26 cellular contexts compared by ENCODE assay signal in genomic region chr11:132556316-132556715, GRCh38.
A peak's percentile ranks its signal among the peaks of the same experiment; 100 is the strongest.
DNase-seq lines count a peak whose midpoint lies in the region; ATAC-seq and TF ChIP-seq lines count a peak whose summit lies in the region.
"Had no signal": no experiment of that assay in that cellular context is flagged by ENCODE, and none has a peak within 500 bp of the region (broad histone marks: within the 10 kb centered on the region; RNA-seq: fewer than 3 reads in every experiment).

No MANE protein-coding gene starts in this region.

- TF ChIP-seq CTCF in AG10803 (conservative IDR thresholded peaks at IDR 0.05; ENCODE audit: low read length), result no peak

- H3K4me3 ChIP-seq in AG10803 (ENCODE audit: low read length), result no peak overlapping the region
- H3K4me3 ChIP-seq: GM12878, GM23248, PC-9 had no signal

- DNase-seq in AG10803 (ENCODE audit: low read depth) (peak; percentile 6), Kasumi-1 (lab: John Stamatoyannopoulos, UW) (peak; percentile 0 to 1), NOMO-1 treated with DMSO at 0.1 percent for 48 hours (lab: John Stamatoyannopoulos, UW; ENCODE audit: unreplicated experiment) (peak; percentile 79), globus pallidus (ENCODE audit: low spot score) (peak; percentile 17), NCI-H1092 treated with DMSO at 0.1 percent for 48 hours (lab: John Stamatoyannopoulos, UW) (no peak), NCI-H774 (lab: John Stamatoyannopoulos, UW) (no peak)
- DNase-seq: 8988T, DMS79, GM23248, H9, HFFc6, IMR-90, NCI-H1092, NCI-H2081, NCI-H2171, NCI-H345, NCI-H524, NCI-H82, PC-9, RPMI8226, SHP77, SW 1271, T-helper 17 cell had no signal

- ATAC-seq in GM19397 (IDR thresholded peaks at IDR 0.05; ENCODE audit: unreplicated experiment) (no peak), HG02840 (IDR thresholded peaks at IDR 0.05; ENCODE audit: low FRiP score, unreplicated experiment) (no peak)
- ATAC-seq: GM12878, T-helper 17 cell had no signal

Comparison
In these comparisons a context has a peak if more than half of its experiments do, and no peak if none do; other contexts are left out.
1. DNase-seq: peak in AG10803 (single experiment), Kasumi-1 (2 of 2), NOMO-1 treated with DMSO at 0.1 percent for 48 hours (single experiment) and globus pallidus (single experiment); none in NCI-H1092 treated with DMSO at 0.1 percent for 48 hours (single experiment) and NCI-H774 (single experiment).